In the genomic region with DNA sequence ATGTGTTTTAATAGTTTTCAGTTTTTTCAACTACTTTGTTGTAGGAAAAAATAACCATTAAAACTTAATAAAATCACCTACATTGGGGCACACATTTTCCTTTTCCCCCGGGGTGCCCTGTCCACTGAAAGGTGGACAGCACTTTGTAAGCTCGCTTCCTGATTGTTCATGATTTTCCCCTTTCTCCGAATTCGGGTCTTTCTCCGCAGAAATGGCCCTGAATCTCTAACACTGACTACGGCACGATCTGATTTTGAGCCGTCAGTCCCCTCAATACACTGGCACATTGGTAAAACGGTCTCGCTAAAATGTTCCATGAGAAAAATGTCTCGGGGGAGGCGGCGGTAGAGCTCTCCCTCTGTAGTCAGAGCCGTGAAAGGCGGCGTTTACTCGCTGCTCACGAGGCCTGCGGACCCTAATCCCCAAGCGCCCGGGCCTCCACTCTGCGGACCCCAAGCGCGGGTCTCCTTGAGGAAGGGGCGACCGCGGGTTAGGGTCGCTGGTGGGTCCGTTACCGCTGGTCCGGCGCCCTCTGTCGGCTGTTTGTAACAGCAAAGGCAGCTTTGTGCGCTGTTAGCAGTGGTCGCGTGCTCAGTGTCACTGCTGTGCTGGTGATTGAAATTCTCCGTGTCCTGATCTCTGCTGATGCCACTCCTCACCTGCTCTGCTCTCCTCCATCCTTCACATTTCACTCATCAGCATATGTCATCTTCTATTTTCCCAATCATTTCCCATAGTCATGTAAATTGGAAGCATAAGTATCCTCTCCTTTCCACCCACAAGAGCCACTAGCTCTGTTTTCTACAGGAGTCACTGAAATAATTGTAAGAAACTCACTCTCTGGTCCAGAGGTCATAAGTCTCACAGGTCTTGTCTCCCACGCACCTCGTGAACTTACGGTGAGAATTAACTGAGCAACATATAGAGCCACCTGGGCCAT, we compare ENCODE assay signal across 8 cellular contexts. TPM values are rescaled to one million over a fixed set of nuclear protein-coding genes. Genes with fewer than 3 reads are reported as not detected.
DNase-seq lines count a peak whose midpoint lies in the region; TF ChIP-seq lines count a peak whose summit lies in the region.

No MANE protein-coding gene starts in this region.

- WGBS in neuronal stem cell (ENCODE audit: extremely low coverage in 2 of 2, insufficient read length in 2 of 2, insufficient replicate concordance in 1 of 2), 2 donors = no CpG with 5 or more reads among the region's 40 CpGs
- 4 to 10% methylated on average over 20 to 40 of the region's 40 CpGs for WGBS in testis, 2 donors

- no peak overlapping the region for H2BK12ac ChIP-seq in neuronal stem cell (ENCODE audit: low read length)

- no peaks in the 10 kb centered on the region for H3K36me3 ChIP-seq in neuronal stem cell (replicated peaks in 1 of 2; ENCODE audit: control insufficient read depth in 2 of 2, insufficient read depth in 2 of 2, low read length in 2 of 2)
- no peaks in the 10 kb centered on the region for H3K36me3 ChIP-seq in testis (ENCODE audit: low read depth, missing control alignments)

- H3K79me1 ChIP-seq in neuronal stem cell (ENCODE audit: low read depth, low read length) = no peaks in the 10 kb centered on the region

- H3K4me2 ChIP-seq in neuronal stem cell (ENCODE audit: insufficient read depth, low read length, poor library complexity, severe bottlenecking) = peak overlapping the region; percentile 66

- H4K91ac ChIP-seq in neuronal stem cell (ENCODE audit: low read depth, low read length, poor library complexity) = no peak overlapping the region

- no peak for TF ChIP-seq POLR2A in testis (IDR thresholded peaks at IDR 0.05)

- peak; percentile 90 for TF ChIP-seq CTCF in GM13976 (IDR thresholded peaks at IDR 0.05; ENCODE audit: borderline replicate concordance, control extremely low read depth, extremely low read depth, insufficient read depth, missing control alignments)
- peak; percentile 81 for TF ChIP-seq CTCF in fibroblast of the aortic adventitia (IDR thresholded peaks at IDR 0.05; ENCODE audit: insufficient read depth, low read length)
- TF ChIP-seq CTCF in testis (IDR thresholded peaks at IDR 0.05) = peak; percentile 42 to 74 (median 58)

- no peak overlapping the region for H3K23ac ChIP-seq in neuronal stem cell (ENCODE audit: low read depth, low read length, poor library complexity)

- no peak overlapping the region for H2BK5ac ChIP-seq in neuronal stem cell (ENCODE audit: low read length)

- POLR2A ChIA-PET in HEK293T (lab: Yijun Ruan, JAX) = interaction anchor here (0.8 kb wide), 1 partner anchor 61 kb away, joined by 3 read pairs; no protein-coding TSS in a partner anchor

- H3K4me3 ChIP-seq in fibroblast of the aortic adventitia (ENCODE audit: low read depth, low read length) = peak overlapping the region; percentile 62
- H3K4me3 ChIP-seq in neuronal stem cell (ENCODE audit: low read length in 2 of 2) = peak overlapping the region; percentile 44 to 49
- peak overlapping the region; percentile 62 to 71 for H3K4me3 ChIP-seq in testis

- DNase-seq in GM13976 (ENCODE audit: low spot score) = peak; percentile 56
- DNase-seq in HEK293T (ENCODE audit: extremely low spot score) = peak; percentile 73
- peak; percentile 9 for DNase-seq in NCI-H524 treated with DMSO at 0.1 percent for 48 hours (lab: John Stamatoyannopoulos, UW)
- peak; percentile 73 to 76 for DNase-seq in activated T-cell treated with anti-CD3 and anti-CD28 coated beads, Interleukin-2, amount 50 U/mL, for 48 hours
- peak; percentile 23 for DNase-seq in fibroblast of the aortic adventitia (ENCODE audit: low read depth)
- peak; percentile 84 for DNase-seq in neuronal stem cell (ENCODE audit: low spot score)
- peak; percentile 88 for DNase-seq in testis
- no peak for DNase-seq in T1000 (lab: John Stamatoyannopoulos, UW)

- H3K14ac ChIP-seq in neuronal stem cell (ENCODE audit: low read length) = no peak overlapping the region

- no peak overlapping the region for H2AK5ac ChIP-seq in neuronal stem cell (ENCODE audit: low read depth, low read length)

- H3K18ac ChIP-seq in neuronal stem cell (ENCODE audit: low read length) = peak overlapping the region; percentile 68

- peaks cover 0 to 43% (median 6%) of the 10 kb centered on the region in 3 experiments for H3K27me3 ChIP-seq in neuronal stem cell (ENCODE audit: control insufficient read depth in 3 of 3, insufficient read depth in 3 of 3, low read depth in 1 of 3, low read length in 3 of 3)
- H3K27me3 ChIP-seq in testis = no peaks in the 10 kb centered on the region

- H3K4me1 ChIP-seq in neuronal stem cell (ENCODE audit: control insufficient read depth in 2 of 2, insufficient read depth in 1 of 2, low read depth in 1 of 2, low read length in 2 of 2) (peaks cover 0 to 2% of the 10 kb centered on the region in 2 donors), testis (no peaks in the 10 kb centered on the region)

- in situ Hi-C loops in GM13976 (cut with MboI; ENCODE audit: low sequenced_read_pairs, unreplicated experiment) = loop anchor here (10.0 kb wide), 1 partner anchor 71 kb away; no protein-coding TSS in a partner anchor

- no peak overlapping the region for H2BK15ac ChIP-seq in neuronal stem cell (ENCODE audit: low read length)

- H3K9me3 ChIP-seq in neuronal stem cell (replicated peaks in 1 of 2; ENCODE audit: control insufficient read depth in 2 of 2, insufficient read depth in 1 of 2, low read depth in 1 of 2, low read length in 2 of 2) (no peaks in the 10 kb centered on the region), testis (no peaks in the 10 kb centered on the region)

- no peak overlapping the region for H4K8ac ChIP-seq in neuronal stem cell (ENCODE audit: low read depth, low read length)

- intact Hi-C loops in testis (cut with DNase I; ENCODE audit: low total_unique reads) = no loop called here

- no peak overlapping the region for H2BK120ac ChIP-seq in neuronal stem cell (ENCODE audit: low read depth, low read length)

- H3K27ac ChIP-seq in neuronal stem cell (replicated peaks; ENCODE audit: low read length) (no peak overlapping the region), testis (peak overlapping the region; percentile 66 to 71)

- CTCF ChIA-PET in HEK293T (lab: Yijun Ruan, JAX) = interaction anchor here (0.6 to 1.6 kb wide), 7 partner anchors 11 to 155 kb away, joined by 3 to 15 read pairs (median 5); partner anchors contain the start of gene IFNA2

- H3K9ac ChIP-seq in neuronal stem cell (ENCODE audit: low read depth, low read length, poor library complexity) = no peak overlapping the region

- no peak overlapping the region for H3K4ac ChIP-seq in neuronal stem cell (ENCODE audit: low read length)

- peak overlapping the region; percentile 96 for H2AFZ ChIP-seq in neuronal stem cell (ENCODE audit: low read length)

TF ChIP-seq in HEK293T, 16 proteins besides CTCF, POLR2A, EP300 and RAD21:
- TF ChIP-seq PKNOX1 (IDR thresholded peaks at IDR 0.05) (no peak), ELF4 (IDR thresholded peaks at IDR 0.05) (no peak), LEF1 (IDR thresholded peaks at IDR 0.05; ENCODE audit: borderline replicate concordance) (no peak), L3MBTL2 (conservative IDR thresholded peaks at IDR 0.05) (peak; percentile 53), BHLHE40 (IDR thresholded peaks at IDR 0.05; ENCODE audit: borderline replicate concordance) (no peak)

RNA-seq across cellular contexts. Expression of gene IFNA2, which starts 10.8 kb away (rescaled TPM):
- total RNA-seq in fibroblast of the aortic adventitia (ENCODE audit: low replicate concordance) (not detected in 2 replicates), testis (1 to 10 TPM; 1.2 to 1.3 TPM)
- not detected for polyA plus RNA-seq in neuronal stem cell (2013, experiment 1 of 2)
- polyA plus RNA-seq in neuronal stem cell (2013, experiment 2 of 2) = not detected
- not detected for polyA plus RNA-seq in testis (ENCODE audit: insufficient read depth, low read depth, low replicate concordance)

RNA-seq across cellular contexts. Expression of gene IFNA8, which starts 12.9 kb away (rescaled TPM):
- total RNA-seq in fibroblast of the aortic adventitia (ENCODE audit: low replicate concordance) = not detected in 2 replicates
- not detected for polyA plus RNA-seq in neuronal stem cell (2013, experiment 1 of 2)
- not detected for polyA plus RNA-seq in neuronal stem cell (2013, experiment 2 of 2)
- total RNA-seq in testis = not detected
- not detected for polyA plus RNA-seq in testis (ENCODE audit: insufficient read depth, low read depth, low replicate concordance)

RNA-seq across cellular contexts. Expression of gene IFNA13, which starts 28.2 kb away (rescaled TPM):
- not detected in 2 replicates for total RNA-seq in fibroblast of the aortic adventitia (ENCODE audit: low replicate concordance)
- polyA plus RNA-seq in neuronal stem cell (2013, experiment 1 of 2) = not detected
- polyA plus RNA-seq in neuronal stem cell (2013, experiment 2 of 2) = not detected
- total RNA-seq in testis = 1 to 10 TPM in 1 of 2 donors, under 1 TPM in 1; 0.63 to 1.9 TPM
- polyA plus RNA-seq in testis (ENCODE audit: insufficient read depth, low read depth, low replicate concordance) = not detected

RNA-seq across cellular contexts. Expression of gene IFNA1, which starts 44.2 kb away (rescaled TPM):
- total RNA-seq in fibroblast of the aortic adventitia (ENCODE audit: low replicate concordance) = not detected in 2 replicates
- polyA plus RNA-seq in neuronal stem cell (2013, experiment 1 of 2) = not detected
- not detected for polyA plus RNA-seq in neuronal stem cell (2013, experiment 2 of 2)
- total RNA-seq in testis = not detected
- polyA plus RNA-seq in testis (ENCODE audit: insufficient read depth, low read depth, low replicate concordance) = not detected

RNA-seq across cellular contexts. Expression of gene IFNA6, which starts 45.4 kb away (rescaled TPM):
- not detected in 2 replicates for total RNA-seq in fibroblast of the aortic adventitia (ENCODE audit: low replicate concordance)
- polyA plus RNA-seq in neuronal stem cell (2013, experiment 1 of 2) = not detected
- polyA plus RNA-seq in neuronal stem cell (2013, experiment 2 of 2) = not detected
- under 1 TPM in 1 of 2 donors, not detected in 1; 0.39 TPM for total RNA-seq in testis
- polyA plus RNA-seq in testis (ENCODE audit: insufficient read depth, low read depth, low replicate concordance) = not detected
